Comparison of ENCODE assay signal across 9 cellular contexts in genomic region chr22:36486619-36487384, GRCh38. TPM values are rescaled to one million over a fixed set of nuclear protein-coding genes. Genes with fewer than 3 reads are reported as not detected.
A peak's percentile ranks its signal among the peaks of the same experiment; 100 is the strongest.
DNase-seq lines count a peak whose midpoint lies in the region; ATAC-seq and TF ChIP-seq lines count a peak whose summit lies in the region.
"Had no signal": no experiment of that assay in that cellular context is flagged by ENCODE, and none has a peak within 500 bp of the region (broad histone marks: within the 10 kb centered on the region; RNA-seq: fewer than 3 reads in every experiment).

No MANE protein-coding gene starts in this region.

- intact Hi-C loops in OCI-LY7 (cut with micrococcal nuclease; ENCODE audit: unreplicated experiment) = no loop called here
- intact Hi-C loops in posterior vena cava (cut with DNase I) = loop anchor here in 1 of 2 donors (5.0 kb wide), 1 partner anchor 975 kb away; no protein-coding TSS in a partner anchor

- CTCF ChIA-PET in OCI-LY7 (lab: Charles Lee; ENCODE audit: unreplicated experiment) = no interaction called here

- ATAC-seq in HG03097 (IDR thresholded peaks at IDR 0.05; ENCODE audit: low FRiP score, unreplicated experiment) (no peak), GM19328 (IDR thresholded peaks at IDR 0.05; ENCODE audit: unreplicated experiment) (no peak)
- ATAC-seq: activated naive CD4-positive, alpha-beta T cell treated with anti-CD3 and anti-CD28 coated beads, Interleukin-2, amount 50 U/mL, for 72 hours had no signal

- peaks cover 56% of the 10 kb centered on the region for H3K36me3 ChIP-seq in OCI-LY7 (ENCODE audit: insufficient read depth, low read length)

- POLR2A ChIA-PET in OCI-LY7 (lab: Charles Lee) = interaction anchor here (0.6 kb wide), 1 partner anchor 102 kb away, joined by 3 read pairs; no protein-coding TSS in a partner anchor

- H3K4me1 ChIP-seq in OCI-LY7 (ENCODE audit: insufficient read depth, low read length, poor library complexity, severe bottlenecking) = peaks cover 7% of the 10 kb centered on the region

- peaks cover 10% of the 10 kb centered on the region for H3K9me3 ChIP-seq in OCI-LY7 (ENCODE audit: low read length)

- no peak overlapping the region for H3K4me2 ChIP-seq in OCI-LY7 (ENCODE audit: low read length)

- H3K27ac ChIP-seq in OCI-LY7 (ENCODE audit: low read depth, low read length, poor library complexity, severe bottlenecking) = no peak overlapping the region

- H3K9me2 ChIP-seq in OCI-LY7 (ENCODE audit: insufficient read depth, low read length) = no peaks in the 10 kb centered on the region

- no peak overlapping the region for H3K27ac Mint-ChIP-seq in immature natural killer cell

- H3K36me3 Mint-ChIP-seq in immature natural killer cell = peaks cover 0 to 4% (median 4%) of the 10 kb centered on the region in 3 donors

- H3K27me3 Mint-ChIP-seq in immature natural killer cell (ENCODE audit: low read depth in 3 of 3) = peaks cover 3 to 5% (median 3%) of the 10 kb centered on the region in 3 donors

- H3K4me3 ChIP-seq in GM12864 (ENCODE audit: low read depth, low read length) = no peak overlapping the region
- no peak overlapping the region for H3K4me3 ChIP-seq in OCI-LY7 (ENCODE audit: low read depth, low read length, poor library complexity, severe bottlenecking)

- peaks cover 0 to 3% (median 0%) of the 10 kb centered on the region in 6 donors for H3K9me3 Mint-ChIP-seq in immature natural killer cell

- no TSS peak for BruUV-seq in OCI-LY7 (replicated peaks; lab: Mats Ljungman, UMichigan)

- H4K20me1 ChIP-seq in OCI-LY7 (ENCODE audit: insufficient read depth, low read length) = no peaks in the 10 kb centered on the region

- H3K79me2 ChIP-seq in OCI-LY7 (ENCODE audit: insufficient read depth, low read depth, low read length) = no peaks in the 10 kb centered on the region

- DNase-seq in GM12864 (ENCODE audit: low read depth) (no peak), OCI-LY7 (ENCODE audit: low spot score) (peak; percentile 53), immature natural killer cell (peak; percentile 47 to 61 (median 58)), posterior vena cava (ENCODE audit: low spot score) (no peak)
- DNase-seq in activated effector memory CD4-positive, alpha-beta T cell treated with Interleukin-2 at 50 U/mL for 16 hours = peak; percentile 15
- DNase-seq in stimulated activated CD8-positive, alpha-beta memory T cell treated with anti-CD3 and anti-CD28 coated beads, Interleukin-4, amount 100 ng/mL, for 1 hour (ENCODE audit: low read depth in 2 of 2, low spot score in 1 of 2) = peak; percentile 22 to 37

- peak; percentile 62 for TF ChIP-seq CTCF in GM12864 (IDR thresholded peaks at IDR 0.05; ENCODE audit: low read depth, low read length, missing control alignments)
- TF ChIP-seq CTCF in OCI-LY7 (conservative IDR thresholded peaks at IDR 0.05; ENCODE audit: low read length) = peak; percentile 77

- peaks cover 7 to 10% of the 10 kb centered on the region in 2 donors for H3K4me1 Mint-ChIP-seq in immature natural killer cell

- no peak overlapping the region for H2AFZ ChIP-seq in OCI-LY7 (ENCODE audit: low read length)

- H3K4me3 Mint-ChIP-seq in immature natural killer cell = no peak overlapping the region

RNA-seq across cellular contexts. Expression of gene TXN2, which starts 5.4 kb away (rescaled TPM):
- total RNA-seq in OCI-LY7 (2014; rRNA removed; shearing (Covaris generic)) = 32.0 and 33.4 TPM in 2 replicates
- total RNA-seq in OCI-LY7 (2022) (94.2 and 106 TPM in 2 replicates), posterior vena cava (10 to 100 TPM; 38.7 to 50.1 TPM)
- 100 to 1,000 TPM; 134 to 239 (median 178) TPM for polyA plus RNA-seq in immature natural killer cell

RNA-seq across cellular contexts. Expression of gene FOXRED2, which starts 20.0 kb away (rescaled TPM):
- 16.2 and 22.6 TPM in 2 replicates for total RNA-seq in OCI-LY7 (2014; rRNA removed; shearing (Covaris generic))
- total RNA-seq in OCI-LY7 (2022) = 40.6 and 48.3 TPM in 2 replicates
- polyA plus RNA-seq in immature natural killer cell = 1 to 10 TPM in 1 of 3 donors, under 1 TPM in 1, not detected in 1; 0.38 to 2.8 TPM
- 10 to 100 TPM in 1 of 2 donors, 1 to 10 TPM in 1; 7.9 to 17.2 TPM for total RNA-seq in posterior vena cava

RNA-seq across cellular contexts. Expression of gene EIF3D, which starts 42.2 kb away (rescaled TPM):
- 270 and 307 TPM in 2 replicates for total RNA-seq in OCI-LY7 (2014; rRNA removed; shearing (Covaris generic))
- total RNA-seq in OCI-LY7 (2022) = 201 and 223 TPM in 2 replicates
- 100 to 1,000 TPM in 2 of 3 donors, 10 to 100 TPM in 1; 95.1 to 155 (median 124) TPM for polyA plus RNA-seq in immature natural killer cell
- 100 to 1,000 TPM in 1 of 2 donors, 10 to 100 TPM in 1; 98.6 to 106 TPM for total RNA-seq in posterior vena cava

Comparison
In these comparisons a context has a peak if more than half of its experiments do, and no peak if none do; other contexts are left out.
1. DNase-seq: peak in OCI-LY7 (single experiment), activated effector memory CD4-positive, alpha-beta T cell treated with Interleukin-2 at 50 U/mL for 16 hours (single experiment), immature natural killer cell (3 of 3) and stimulated activated CD8-positive, alpha-beta memory T cell treated with anti-CD3 and anti-CD28 coated beads, Interleukin-4, amount 100 ng/mL, for 1 hour (2 of 2); none in GM12864 (single experiment) and posterior vena cava (single experiment).